In the genomic region with DNA sequence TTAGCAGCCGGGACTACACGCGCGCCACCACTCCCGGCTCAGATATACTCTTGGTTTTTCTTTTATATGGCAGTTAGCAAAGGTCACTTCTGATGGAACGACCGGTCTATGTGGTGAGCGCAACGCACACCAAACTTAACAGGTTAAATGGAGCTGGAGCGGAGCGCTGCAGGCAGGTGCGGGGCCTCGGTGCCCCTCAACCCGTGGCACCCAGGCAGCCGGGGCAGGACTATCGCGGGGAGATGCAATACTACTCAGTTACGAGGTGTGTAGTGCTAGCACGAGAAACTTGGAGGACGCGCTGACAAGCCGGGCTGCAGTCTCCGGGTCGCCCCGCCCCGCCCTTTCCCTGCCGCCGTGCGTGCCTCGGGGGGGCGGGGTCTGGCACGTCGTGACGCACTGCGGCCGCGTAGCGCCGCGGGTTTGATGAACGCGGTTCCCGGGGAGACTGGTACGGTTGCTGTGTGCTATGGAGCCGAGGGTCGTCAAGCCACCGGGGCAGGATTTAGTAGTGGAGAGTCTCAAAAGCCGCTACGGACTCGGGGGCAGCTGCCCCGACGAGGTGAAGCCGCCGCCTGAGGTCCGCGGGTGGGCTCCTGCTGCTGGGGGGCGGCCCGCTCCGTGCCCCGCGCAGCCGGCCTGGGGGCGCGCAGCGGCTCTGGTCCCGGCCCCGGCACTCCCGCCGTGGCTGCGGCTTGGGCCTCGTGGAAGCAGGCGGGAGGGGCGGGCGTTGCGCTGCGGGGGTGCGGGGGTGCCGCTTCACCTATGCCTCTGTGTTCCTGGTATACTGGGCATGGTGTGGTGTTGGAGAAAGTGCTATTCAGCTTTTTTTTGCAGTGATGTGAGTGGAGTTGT, we compare ENCODE assay signal across 8 cellular contexts. TPM values are rescaled to one million over a fixed set of nuclear protein-coding genes. Genes with fewer than 3 reads are reported as not detected.
DNase-seq lines count a peak whose midpoint lies in the region; FAIRE-seq and TF ChIP-seq lines count a peak whose summit lies in the region.

A gene with protein sequence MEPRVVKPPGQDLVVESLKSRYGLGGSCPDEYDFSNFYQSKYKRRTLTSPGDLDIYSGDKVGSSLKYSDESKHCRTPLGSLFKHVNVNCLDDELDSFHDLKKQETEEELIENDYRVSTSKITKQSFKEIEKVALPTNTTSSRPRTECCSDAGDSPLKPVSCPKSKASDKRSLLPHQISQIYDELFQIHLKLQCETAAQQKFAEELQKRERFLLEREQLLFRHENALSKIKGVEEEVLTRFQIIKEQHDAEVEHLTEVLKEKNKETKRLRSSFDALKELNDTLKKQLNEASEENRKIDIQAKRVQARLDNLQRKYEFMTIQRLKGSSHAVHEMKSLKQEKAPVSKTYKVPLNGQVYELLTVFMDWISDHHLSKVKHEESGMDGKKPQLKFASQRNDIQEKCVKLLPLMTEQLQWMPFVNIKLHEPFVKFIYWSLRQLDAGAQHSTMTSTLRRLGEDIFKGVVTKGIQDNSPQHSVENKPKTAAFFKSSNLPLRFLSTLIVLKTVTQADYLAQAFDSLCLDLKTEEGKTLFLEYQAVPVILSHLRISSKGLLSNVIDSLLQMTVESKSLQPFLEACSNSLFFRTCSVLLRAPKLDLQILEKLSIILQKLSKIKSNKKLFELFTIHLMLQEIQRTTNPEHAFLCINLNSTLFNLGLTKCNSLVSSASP (plus strand): TSS at position 418 of the 855 bp plus-strand sequence. CDS start 52 bp downstream, at position 470.

- H3K14ac ChIP-seq in H9 (ENCODE audit: insufficient read depth, low read length) (peak within 1 kb of the TSS; percentile 93), neuronal stem cell (ENCODE audit: low read length) (peak within 1 kb of the TSS; percentile 94)

- H2BK5ac ChIP-seq in H9 (ENCODE audit: insufficient read length, low read length) (no peak within 1 kb of the TSS), neuronal stem cell (ENCODE audit: low read length) (peak within 1 kb of the TSS; percentile 96)

- H4K8ac ChIP-seq in H9 (replicated peaks; ENCODE audit: insufficient read length, low read depth, low read length) (no peak within 1 kb of the TSS), neuronal stem cell (ENCODE audit: low read depth, low read length) (peak within 1 kb of the TSS; percentile 43)

- H2BK15ac ChIP-seq in H9 (ENCODE audit: low read depth, low read length) (no peak within 1 kb of the TSS), neuronal stem cell (ENCODE audit: low read length) (peak within 1 kb of the TSS; percentile 26)

- H3K4ac ChIP-seq in H9 (ENCODE audit: low read depth, low read length) (no peak within 1 kb of the TSS), neuronal stem cell (ENCODE audit: low read length) (no peak within 1 kb of the TSS)

- peaks cover 9 to 18% of the 10 kb centered on the region in 2 experiments for H3K4me1 Mint-ChIP-seq in H9

- H3K36me3 Mint-ChIP-seq in H9 (ENCODE audit: insufficient read depth in 1 of 3, low read depth in 3 of 3): peaks cover 17 to 47% (median 44%) of the 10 kb centered on the region in 3 experiments; a peak in 6 of 7 replicates

- H2AFZ ChIP-seq in H9 (ENCODE audit: low read length): no peak within 1 kb of the TSS
- H2AFZ ChIP-seq in neuronal stem cell (ENCODE audit: low read length): peak within 1 kb of the TSS; percentile 95

- peaks cover 4% of the 10 kb centered on the region for H3K23me2 ChIP-seq in H9 (ENCODE audit: insufficient read length, low read depth, low read length, poor library complexity, severe bottlenecking)

- no CpG with 5 or more reads among the region's 78 CpGs for WGBS in H9 (ENCODE audit: extremely low coverage, insufficient read length, low lambda C conversion rate)
- no CpG with 5 or more reads among the region's 78 CpGs for WGBS in neuronal stem cell (ENCODE audit: extremely low coverage in 2 of 2, insufficient read length in 2 of 2, insufficient replicate concordance in 1 of 2), 2 donors

- peak within 1 kb of the TSS; percentile 80 for H3K18ac ChIP-seq in H9 (ENCODE audit: insufficient read length, low read depth, low read length)
- H3K18ac ChIP-seq in neuronal stem cell (ENCODE audit: low read length): peak within 1 kb of the TSS; percentile 97

- H2AK5ac ChIP-seq in H9 (ENCODE audit: insufficient read length, low read length) (no peak within 1 kb of the TSS), neuronal stem cell (ENCODE audit: low read depth, low read length) (peak within 1 kb of the TSS; percentile 28)

- H3K56ac ChIP-seq in H9 (ENCODE audit: insufficient read length, low read depth, low read length): no peak within 1 kb of the TSS

- peak within 1 kb of the TSS; percentile 93 to 99 (median 97) for H3K27ac Mint-ChIP-seq in H9

- no peaks in the 10 kb centered on the region for H3K27me3 ChIP-seq in H9 (ENCODE audit: insufficient read depth, low read length)
- H3K27me3 ChIP-seq in neuronal stem cell (ENCODE audit: control insufficient read depth in 3 of 3, insufficient read depth in 3 of 3, low read depth in 1 of 3, low read length in 3 of 3): no peaks in the 10 kb centered on the region
- no peaks in the 10 kb centered on the region for H3K27me3 ChIP-seq in subcutaneous abdominal adipose tissue (ENCODE audit: control insufficient read depth in 5 of 5, insufficient read depth in 4 of 5, low read length in 5 of 5)

- H3K4me3 Mint-ChIP-seq in H9: peak within 1 kb of the TSS; percentile 87 to 91

- H3K27ac ChIP-seq in H9 (ENCODE audit: insufficient read length, low read depth, low read length): no peak within 1 kb of the TSS
- H3K27ac ChIP-seq in neuronal stem cell (replicated peaks; ENCODE audit: low read length): peak within 1 kb of the TSS; percentile 90
- peak within 1 kb of the TSS; percentile 46 for H3K27ac ChIP-seq in subcutaneous abdominal adipose tissue (ENCODE audit: low read depth, low read length)

- no peaks in the 10 kb centered on the region; the same call in 1 of the 2 replicates for H3K27me3 Mint-ChIP-seq in H9 (ENCODE audit: low read depth)

- no peaks in the 10 kb centered on the region for H3K79me1 ChIP-seq in H9 (ENCODE audit: insufficient read depth, low read depth, low read length, poor library complexity, severe bottlenecking)
- H3K79me1 ChIP-seq in neuronal stem cell (ENCODE audit: low read depth, low read length): peaks cover 3% of the 10 kb centered on the region

- peak within 1 kb of the TSS; percentile 55 for H3K9ac ChIP-seq in H9 (ENCODE audit: extremely low read depth, insufficient read length, low read length)
- H3K9ac ChIP-seq in neuronal stem cell (ENCODE audit: low read depth, low read length, poor library complexity): peak within 1 kb of the TSS; percentile 92
- peak within 1 kb of the TSS; percentile 46 to 79 (median 66) for H3K9ac ChIP-seq in subcutaneous abdominal adipose tissue (ENCODE audit: low read length in 5 of 5)

- no peak within 1 kb of the TSS for H3K23ac ChIP-seq in H9 (ENCODE audit: insufficient read length, low read depth, low read length)
- peak within 1 kb of the TSS; percentile 89 for H3K23ac ChIP-seq in neuronal stem cell (ENCODE audit: low read depth, low read length, poor library complexity)

- no peaks in the 10 kb centered on the region for H3K9me3 Mint-ChIP-seq in H9

- no peaks in the 10 kb centered on the region for H3K9me3 ChIP-seq in H9 (ENCODE audit: control insufficient read depth, low read depth, low read length)
- H3K9me3 ChIP-seq in neuronal stem cell (replicated peaks in 1 of 2; ENCODE audit: control insufficient read depth in 2 of 2, insufficient read depth in 1 of 2, low read depth in 1 of 2, low read length in 2 of 2): no peaks in the 10 kb centered on the region
- no peaks in the 10 kb centered on the region for H3K9me3 ChIP-seq in subcutaneous abdominal adipose tissue (ENCODE audit: control insufficient read depth in 5 of 5, low read length in 5 of 5)

- H2BK120ac ChIP-seq in H9 (ENCODE audit: low read depth, low read length, poor library complexity, severe bottlenecking) (no peak within 1 kb of the TSS), neuronal stem cell (ENCODE audit: low read depth, low read length) (no peak within 1 kb of the TSS)

- peak; percentile 76 for FAIRE-seq in G401.6 (lab: Jason Lieb, UNC)

- no peaks in the 10 kb centered on the region for H4K20me1 ChIP-seq in H9 (ENCODE audit: control insufficient read depth, insufficient read depth, insufficient read length)

- no peak within 1 kb of the TSS for H2BK20ac ChIP-seq in H9 (ENCODE audit: low read depth, low read length, poor library complexity, severe bottlenecking)

- H3K4me1 ChIP-seq in H9 (ENCODE audit: insufficient read depth, low read length) (no peaks in the 10 kb centered on the region), neuronal stem cell (ENCODE audit: control insufficient read depth in 2 of 2, insufficient read depth in 1 of 2, low read depth in 1 of 2, low read length in 2 of 2) (peaks cover 0 to 3% of the 10 kb centered on the region in 2 donors), subcutaneous abdominal adipose tissue (ENCODE audit: control insufficient read depth in 5 of 5, insufficient read depth in 5 of 5, low read length in 5 of 5) (peaks cover 0 to 13% (median 10%) of the 10 kb centered on the region in 5 donors)

- TF ChIP-seq CTCF in H9 (conservative IDR thresholded peaks at IDR 0.05): no peak

- H2BK12ac ChIP-seq in H9 (ENCODE audit: insufficient read length, low read depth, low read length): no peak within 1 kb of the TSS
- peak within 1 kb of the TSS; percentile 41 for H2BK12ac ChIP-seq in neuronal stem cell (ENCODE audit: low read length)

- peak; percentile 94 for DNase-seq in H9
- peak; percentile 87 for DNase-seq in M059J (ENCODE audit: low read depth)
- DNase-seq in SIG-M5 treated with dmso at 0.1 percent for 504 hours (lab: John Stamatoyannopoulos, UW; ENCODE audit: unreplicated experiment): peak; percentile 93
- DNase-seq in activated gamma-delta T cell (lab: John Stamatoyannopoulos, UW): peak; percentile 79
- DNase-seq in foreskin melanocyte: peak; percentile 80
- peak; percentile 88 for DNase-seq in neuronal stem cell (ENCODE audit: low spot score)

- H4K5ac ChIP-seq in H9 (ENCODE audit: insufficient read length, low read depth, low read length): no peak within 1 kb of the TSS

- peaks cover 3% of the 10 kb centered on the region; the same call in 1 of the 2 replicates for H3K79me2 ChIP-seq in H9 (ENCODE audit: insufficient read depth, low read length)

- peak within 1 kb of the TSS; percentile 71 for H3K4me2 ChIP-seq in H9 (ENCODE audit: insufficient read depth, insufficient read length, low read length)
- peak within 1 kb of the TSS; percentile 96 for H3K4me2 ChIP-seq in neuronal stem cell (ENCODE audit: insufficient read depth, low read length, poor library complexity, severe bottlenecking)

- H4K91ac ChIP-seq in H9 (ENCODE audit: insufficient read length, low read depth, low read length) (no peak within 1 kb of the TSS), neuronal stem cell (ENCODE audit: low read depth, low read length, poor library complexity) (no peak within 1 kb of the TSS)

- H3K4me3 ChIP-seq in neuronal stem cell (ENCODE audit: low read length in 2 of 2): peak within 1 kb of the TSS; percentile 55 to 89
- peak within 1 kb of the TSS; percentile 65 to 93 (median 84) for H3K4me3 ChIP-seq in subcutaneous abdominal adipose tissue (ENCODE audit: low read depth in 1 of 5, low read length in 5 of 5)

- H3K36me3 ChIP-seq in neuronal stem cell (replicated peaks in 1 of 2; ENCODE audit: control insufficient read depth in 2 of 2, insufficient read depth in 2 of 2, low read length in 2 of 2) (peaks cover 11 to 66% of the 10 kb centered on the region in 2 donors), subcutaneous abdominal adipose tissue (ENCODE audit: control insufficient read depth in 5 of 5, insufficient read depth in 5 of 5, low read length in 5 of 5) (peaks cover 12 to 27% (median 21%) of the 10 kb centered on the region in 5 donors)

- no peak within 1 kb of the TSS for H3T11ph ChIP-seq in H9 (ENCODE audit: low read length)

RNA-seq across cellular contexts. Expression of the gene that starts here (rescaled TPM):
- total RNA-seq in H9 (2021): 31.4 and 32.7 TPM in 2 replicates
- 5.6 and 9.7 TPM in 2 replicates for total RNA-seq in M059J (2014; rRNA removed; shearing (Covaris generic))
- polyA plus RNA-seq in neuronal stem cell (2013, experiment 1 of 2): 26.5 TPM
- polyA plus RNA-seq in neuronal stem cell (2013, experiment 2 of 2): 25.2 TPM
